16 cellular contexts compared by ENCODE assay signal in the genomic region with DNA sequence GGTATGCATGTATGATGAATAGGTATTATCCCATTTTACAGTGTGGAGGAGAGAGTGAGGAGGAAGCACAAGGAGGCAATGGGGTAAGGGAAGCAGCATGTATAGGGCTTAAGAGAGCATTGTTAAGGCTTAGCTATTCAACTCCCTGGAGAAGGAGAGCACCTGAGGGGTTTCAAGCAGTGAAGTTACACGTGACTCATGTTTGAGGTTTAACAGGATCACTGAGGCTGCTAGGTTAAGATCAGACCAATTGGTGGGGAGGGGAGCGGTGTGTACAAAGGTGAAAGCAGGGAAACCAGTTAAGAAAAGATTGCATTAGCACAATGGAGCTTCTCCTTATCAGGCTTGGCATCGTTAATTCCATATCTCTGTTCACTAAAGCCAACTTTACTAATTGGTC.
"Had no signal": no experiment of that assay in that cellular context is flagged by ENCODE, and none has a peak within 500 bp of the region (broad histone marks: within the 10 kb centered on the region; RNA-seq: fewer than 3 reads in every experiment).

No MANE protein-coding gene starts in this region.

- H3K27ac ChIP-seq: body of pancreas, coronary artery, gastrocnemius medialis, suprapubic skin, WERI-Rb-1 had no signal

- H3K4me3 Mint-ChIP-seq: activated CD4-positive, alpha-beta memory T cell treated with anti-CD3 and anti-CD28 coated beads, Interleukin-2, amount 10 ng/mL, durations not matched to agents 7 days and 5 days; activated T-cell treated with anti-CD3 and anti-CD28 coated beads, Interleukin-2, amount 50 U/mL, for 24 hours; central memory CD8-positive, alpha-beta T cell; nephron; stimulated activated naive CD8-positive, alpha-beta T cell treated with anti-CD3 and anti-CD28 coated beads, Interleukin-15, Interleukin-2, amounts not matched to agents 100 ng/mL and 50 ng/mL, for 24 hours; T-helper 17 cell had no signal

- H3K27ac Mint-ChIP-seq: activated CD4-positive, alpha-beta memory T cell treated with anti-CD3 and anti-CD28 coated beads, Interleukin-2, amount 10 ng/mL, durations not matched to agents 7 days and 5 days; activated T-cell treated with anti-CD3 and anti-CD28 coated beads, Interleukin-2, amount 50 U/mL, for 24 hours; nephron; progenitor cell of endocrine pancreas; stimulated activated naive CD8-positive, alpha-beta T cell treated with anti-CD3 and anti-CD28 coated beads, Interleukin-15, Interleukin-2, amounts not matched to agents 100 ng/mL and 50 ng/mL, for 24 hours; T-helper 17 cell had no signal

- H3K36me3 ChIP-seq: gastrocnemius medialis, suprapubic skin, WERI-Rb-1 had no signal

- H3K9me3 ChIP-seq: body of pancreas, gastrocnemius medialis, suprapubic skin had no signal

- ATAC-seq: body of pancreas, gastrocnemius medialis, sciatic nerve, T-helper 17 cell had no signal

- H3K27me3 Mint-ChIP-seq: progenitor cell of endocrine pancreas had no signal

- H3K4me1 ChIP-seq: gastrocnemius medialis, suprapubic skin had no signal

- H3K4me3 ChIP-seq: body of pancreas, coronary artery, gastrocnemius medialis, suprapubic skin had no signal

- DNase-seq: activated CD4-positive, alpha-beta memory T cell treated with anti-CD3 and anti-CD28 coated beads, Interleukin-2, amount 10 ng/mL, durations not matched to agents 7 days and 5 days; activated CD4-positive, alpha-beta T cell treated with anti-CD3 and anti-CD28 coated beads for 4 hours; activated naive CD4-positive, alpha-beta T cell treated with anti-CD3 and anti-CD28 coated beads, Interleukin-2, amount 50 U/mL, for 16 hours; activated T-cell treated with anti-CD3 and anti-CD28 coated beads, Interleukin-2, amount 50 U/mL, for 24 hours; body of pancreas; gastrocnemius medialis; occipital lobe; T-helper 17 cell; WERI-Rb-1 had no signal

- H3K4me1 Mint-ChIP-seq: activated CD4-positive, alpha-beta memory T cell treated with anti-CD3 and anti-CD28 coated beads, Interleukin-2, amount 10 ng/mL, durations not matched to agents 7 days and 5 days; central memory CD8-positive, alpha-beta T cell had no signal

- H3K9me3 Mint-ChIP-seq: activated CD4-positive, alpha-beta memory T cell treated with anti-CD3 and anti-CD28 coated beads, Interleukin-2, amount 10 ng/mL, durations not matched to agents 7 days and 5 days; activated T-cell treated with anti-CD3 and anti-CD28 coated beads, Interleukin-2, amount 50 U/mL, for 24 hours; central memory CD8-positive, alpha-beta T cell; nephron; stimulated activated naive CD8-positive, alpha-beta T cell treated with anti-CD3 and anti-CD28 coated beads, Interleukin-15, Interleukin-2, amounts not matched to agents 100 ng/mL and 50 ng/mL, for 24 hours had no signal

- H3K27me3 ChIP-seq: body of pancreas, suprapubic skin had no signal
